ENCODE assay signal across 17 cellular contexts in genomic region chr12:49050507-49051372, GRCh38. TPM values are rescaled to one million over a fixed set of nuclear protein-coding genes. Genes with fewer than 3 reads are reported as not detected.
DNase-seq lines count a peak whose midpoint lies in the region; ATAC-seq, FAIRE-seq and TF ChIP-seq lines count a peak whose summit lies in the region.
"Had no signal": no experiment of that assay in that cellular context is flagged by ENCODE, and none has a peak within 500 bp of the region (broad histone marks: within the 10 kb centered on the region; RNA-seq: fewer than 3 reads in every experiment).

No MANE protein-coding gene starts in this region.

- 98% methylated on average over 12 of the region's 13 CpGs for WGBS in HepG2 (ENCODE audit: low lambda C conversion rate)
- WGBS in right lobe of liver (ENCODE audit: insufficient coverage, low coverage, low lambda C conversion rate, missing lambda C conversion rate): 84% methylated on average over 8 of the region's 13 CpGs
- no CpG with 5 or more reads among the region's 13 CpGs for WGBS in trophoblast cell (ENCODE audit: extremely low coverage, insufficient coverage, insufficient read length)

- TF ChIP-seq CTCF in HepG2 (CRISPR knock-in tag; IDR thresholded peaks at IDR 0.05): no peak
- no peak for TF ChIP-seq CTCF in right lobe of liver (IDR thresholded peaks at IDR 0.05)
- TF ChIP-seq CTCF in chondrocyte (IDR thresholded peaks at IDR 0.05): no peak

- peak overlapping the region; percentile 80 for H3K27ac Mint-ChIP-seq in chondrocyte (ENCODE audit: unreplicated experiment)

- no peak overlapping the region for H3K4me3 ChIP-seq in HepG2 (replicated peaks in 1 of 3; ENCODE audit: insufficient read depth in 1 of 3, low read depth in 2 of 3, low read length in 3 of 3)
- no peak overlapping the region for H3K4me3 ChIP-seq in right lobe of liver
- no peak overlapping the region for H3K4me3 ChIP-seq in trophoblast cell (ENCODE audit: low read depth, low read length)
- H3K4me3 ChIP-seq: SJSA1 had no signal

- no peak for FAIRE-seq in HepG2 (lab: Jason Lieb, UNC)

- peak overlapping the region; percentile 18 for H3K18ac ChIP-seq in trophoblast cell (ENCODE audit: low read length)

- no TSS peak for BruUV-seq in HepG2 (replicated peaks; lab: Mats Ljungman, UMichigan)

- peaks cover 56% of the 10 kb centered on the region for H3K36me3 Mint-ChIP-seq in chondrocyte (ENCODE audit: low read depth)

- TF ChIP-seq EP300 in HepG2 (IDR thresholded peaks at IDR 0.05; ENCODE audit: low read depth in 2 of 2, low read length in 2 of 2): no peak
- no peak for TF ChIP-seq EP300 in HepG2 (CRISPR knock-in tag; IDR thresholded peaks at IDR 0.05; ENCODE audit: borderline replicate concordance)

- H3K79me2 ChIP-seq in HepG2 (ENCODE audit: insufficient read depth, low read length) (peaks cover 12% of the 10 kb centered on the region), trophoblast cell (ENCODE audit: control insufficient read depth, insufficient read depth, low read length, poor library complexity) (peaks cover 2% of the 10 kb centered on the region)

- H2BK5ac ChIP-seq in trophoblast cell (ENCODE audit: low read depth, low read length, poor library complexity): no peak overlapping the region

- peaks cover 22% of the 10 kb centered on the region for H4K20me1 ChIP-seq in HepG2 (ENCODE audit: insufficient read depth, low read length)

- H4K8ac ChIP-seq in trophoblast cell (ENCODE audit: low read depth, low read length): no peak overlapping the region

- CTCF ChIA-PET in HepG2 (lab: Yijun Ruan, JAX; ENCODE audit: low intra/inter-chr PET ratio, low total read pairs): no interaction called here

- no peak overlapping the region for H2BK12ac ChIP-seq in trophoblast cell (ENCODE audit: low read length)

- H3K9me3 Mint-ChIP-seq in chondrocyte (ENCODE audit: low read depth): no peaks in the 10 kb centered on the region
- H3K9me3 Mint-ChIP-seq: CD4-positive, alpha-beta memory T cell had no signal

- H3K9me3 ChIP-seq in HepG2 (ENCODE audit: low read length) (no peaks in the 10 kb centered on the region), right lobe of liver (no peaks in the 10 kb centered on the region), trophoblast cell (ENCODE audit: insufficient read depth, low read depth, low read length) (no peaks in the 10 kb centered on the region)
- H3K9me3 ChIP-seq: SJSA1 had no signal

- peaks cover 72 to 98% of the 10 kb centered on the region in 2 experiments for H3K36me3 ChIP-seq in HepG2 (replicated peaks in 1 of 2; ENCODE audit: control insufficient read depth in 1 of 2, insufficient read depth in 2 of 2, low read length in 2 of 2)
- H3K36me3 ChIP-seq in right lobe of liver: peaks cover 13 to 84% (median 48%) of the 10 kb centered on the region in 4 donors
- H3K36me3 ChIP-seq in trophoblast cell (ENCODE audit: control insufficient read depth in 1 of 2, insufficient read depth in 2 of 2, low read length in 2 of 2): peaks cover 78 to 94% of the 10 kb centered on the region in 2 experiments

- H3K27me3 ChIP-seq in HepG2 (ENCODE audit: control insufficient read depth in 1 of 2, insufficient read depth in 2 of 2, low read length in 2 of 2) (no peaks in the 10 kb centered on the region), right lobe of liver (no peaks in the 10 kb centered on the region), trophoblast cell (ENCODE audit: insufficient read depth, low read length) (no peaks in the 10 kb centered on the region)
- H3K27me3 ChIP-seq: SJSA1 had no signal

- H3K4me1 Mint-ChIP-seq in chondrocyte (ENCODE audit: low read depth): peaks cover 26% of the 10 kb centered on the region

- POLR2A ChIA-PET in HepG2 (lab: Yijun Ruan, JAX): interaction anchor here (0.7 to 0.9 kb wide), 2 partner anchors 13 to 80 kb away, joined by 3 read pairs; no protein-coding TSS in a partner anchor

- H3K4ac ChIP-seq in trophoblast cell (ENCODE audit: low read depth, low read length): no peak overlapping the region

- TF ChIP-seq POLR2A in HepG2 (IDR thresholded peaks at IDR 0.05; ENCODE audit: insufficient read depth in 1 of 2, low read depth in 2 of 2, low read length in 2 of 2) (no peak), right lobe of liver (IDR thresholded peaks at IDR 0.05) (no peak)

- H3K79me1 ChIP-seq in trophoblast cell (ENCODE audit: low read length): no peaks in the 10 kb centered on the region

- no peak overlapping the region for H3K4me3 Mint-ChIP-seq in chondrocyte (ENCODE audit: unreplicated experiment)
- H3K4me3 Mint-ChIP-seq: CD4-positive, alpha-beta memory T cell had no signal

- H3K9ac ChIP-seq in HepG2 (ENCODE audit: insufficient read depth, low read depth, low read length) (no peak overlapping the region), trophoblast cell (ENCODE audit: low read length) (no peak overlapping the region)

- no peak for DNase-seq in HepG2 (ENCODE audit: low spot score)
- DNase-seq in right lobe of liver: no peak
- no peak for DNase-seq in chondrocyte (ENCODE audit: low spot score)
- DNase-seq in trophoblast cell: no peak
- no peak for DNase-seq in SW480 (ENCODE audit: low spot score)
- no peak for DNase-seq in NCI-H1105 (lab: John Stamatoyannopoulos, UW)
- DNase-seq in activated CD8-positive, alpha-beta memory T cell treated with anti-CD3 and anti-CD28 coated beads, Interleukin-2, amount 50 U/mL, for 48 hours: no peak
- DNase-seq: CD4-positive, alpha-beta memory T cell; H7; Karpas-422; NCI-H1436; NCI-H2029; NCI-H526 had no signal

- no peak overlapping the region for H3K23ac ChIP-seq in trophoblast cell (ENCODE audit: low read length)

- H3K4me1 ChIP-seq in HepG2 (ENCODE audit: insufficient read depth, low read length) (peaks cover 10% of the 10 kb centered on the region), right lobe of liver (peaks cover 0 to 11% (median 5%) of the 10 kb centered on the region in 4 donors), trophoblast cell (ENCODE audit: control insufficient read depth in 1 of 2, insufficient read depth in 2 of 2, low read length in 2 of 2) (no peaks in the 10 kb centered on the region)

- intact Hi-C loops in HepG2 (cut with micrococcal nuclease; ENCODE audit: unreplicated experiment): no loop called here
- intact Hi-C loops in right lobe of liver (cut with DNase I): no loop called here

- no peak overlapping the region for H3K27ac ChIP-seq in HepG2 (ENCODE audit: extremely low read length, insufficient read depth, low read length)
- H3K27ac ChIP-seq in right lobe of liver: no peak overlapping the region
- no peak overlapping the region for H3K27ac ChIP-seq in trophoblast cell (ENCODE audit: low read depth, low read length)

- no peak overlapping the region for H4K12ac ChIP-seq in trophoblast cell (ENCODE audit: low read depth, low read length)

- TF ChIP-seq RAD21 in HepG2 (CRISPR knock-in tag; IDR thresholded peaks at IDR 0.05): no peak

- no peak overlapping the region for H2BK120ac ChIP-seq in trophoblast cell (ENCODE audit: insufficient read depth, low read length, poor library complexity)

- H3K4me2 ChIP-seq in HepG2 (ENCODE audit: low read depth, low read length) (no peak overlapping the region), trophoblast cell (ENCODE audit: low read length) (no peak overlapping the region)

- no peak overlapping the region for H2AK5ac ChIP-seq in trophoblast cell (ENCODE audit: low read length)

- ATAC-seq in HepG2 (no peak), right lobe of liver (no peak)

- no peaks in the 10 kb centered on the region for H3K27me3 Mint-ChIP-seq in chondrocyte (ENCODE audit: low read depth)
- H3K27me3 Mint-ChIP-seq: CD4-positive, alpha-beta memory T cell had no signal

- H2AFZ ChIP-seq in HepG2 (ENCODE audit: low read length) (no peak overlapping the region), trophoblast cell (ENCODE audit: insufficient read depth, low read length, poor library complexity) (no peak overlapping the region)

- H3K14ac ChIP-seq in trophoblast cell (ENCODE audit: low read length): no peak overlapping the region

- no peak overlapping the region for H4K91ac ChIP-seq in trophoblast cell (ENCODE audit: low read depth, low read length)

- in situ Hi-C loops in HepG2 (cut with HindIII; ENCODE audit: extremely low pct_ligation_motif_present, low pct_unique_long_range_greater_than_20kb): no loop called here

RNA-seq across cellular contexts. Expression of gene KMT2D, which starts 9.9 kb away (rescaled TPM):
- total RNA-seq in HepG2 (2016; rRNA removed; fragmentation: Illumina TruSeq; extraction: Trizol): 10.4 and 25.7 TPM in 2 replicates
- total RNA-seq in HepG2 (2016; cell fraction: cytosol; rRNA removed; fragmentation: Illumina TruSeq; extraction: Trizol; ENCODE audit: low read depth): 3.8 and 5.1 TPM in 2 replicates
- 9.4 and 20.2 TPM in 2 replicates for total RNA-seq in HepG2 (2016; cell fraction: insoluble cytoplasmic fraction; rRNA removed; fragmentation: Illumina TruSeq; extraction: Trizol)
- total RNA-seq in HepG2 (2016; cell fraction: membrane; rRNA removed; fragmentation: Illumina TruSeq; extraction: Trizol): 7.5 and 9.1 TPM in 2 replicates
- 25.5 and 28.3 TPM in 2 replicates for total RNA-seq in HepG2 (2016; cell fraction: nucleus; rRNA removed; fragmentation: Illumina TruSeq; extraction: Trizol)
- 8.1 and 8.2 TPM in 2 replicates for polyA plus RNA-seq in HepG2 (2011; rRNA removed)
- polyA plus RNA-seq in HepG2 (2011; cell fraction: cytosol; rRNA removed): 5.0 and 6.5 TPM in 2 replicates
- polyA plus RNA-seq in HepG2 (2011; cell fraction: nucleus; rRNA removed): 41.1 and 48.4 TPM in 2 replicates
- polyA plus RNA-seq in HepG2 (2012): 20.0 and 20.6 TPM in 2 replicates
- polyA plus RNA-seq in HepG2 (2016; cell fraction: cytosol; fragmentation: Illumina TruSeq; extraction: Trizol; ENCODE audit: low read depth): 0.52 and 0.66 TPM in 2 replicates
- polyA plus RNA-seq in HepG2 (2016; cell fraction: insoluble cytoplasmic fraction; fragmentation: Illumina TruSeq; extraction: Trizol; ENCODE audit: low read depth): 18.4 and 23.1 TPM in 2 replicates
- polyA plus RNA-seq in HepG2 (2016; cell fraction: membrane; fragmentation: Illumina TruSeq; extraction: Trizol; ENCODE audit: low read depth): 1.3 and 2.4 TPM in 2 replicates
- polyA plus RNA-seq in HepG2 (2016; cell fraction: nucleus; fragmentation: Illumina TruSeq; extraction: Trizol; ENCODE audit: insufficient read depth, low read depth): 78.2 and 102 TPM in 2 replicates
- 12.2 and 28.0 TPM in 2 replicates for polyA minus RNA-seq in HepG2 (2011; rRNA and poly(A)+ RNA removed; ENCODE audit: low replicate concordance)
- polyA minus RNA-seq in HepG2 (2011; cell fraction: cytosol; rRNA and poly(A)+ RNA removed): 19.4 and 23.5 TPM in 2 replicates
- 32.2 and 33.3 TPM in 2 replicates for polyA minus RNA-seq in HepG2 (2011; cell fraction: nucleus; rRNA and poly(A)+ RNA removed)
- total RNA-seq in right lobe of liver: 10 to 100 TPM; 28.6 to 35.4 (median 33.3) TPM
- total RNA-seq in chondrocyte: 65.4 to 73.8 TPM (median 70.7 TPM) in 3 replicates
- 21.1 and 21.8 TPM in 2 replicates for polyA plus RNA-seq in trophoblast cell (2013)

RNA-seq across cellular contexts. Expression of gene RHEBL1, which starts 19.0 kb away (rescaled TPM):
- total RNA-seq in HepG2 (2016; rRNA removed; fragmentation: Illumina TruSeq; extraction: Trizol): 1.4 and 1.6 TPM in 2 replicates
- total RNA-seq in HepG2 (2016; cell fraction: cytosol; rRNA removed; fragmentation: Illumina TruSeq; extraction: Trizol; ENCODE audit: low read depth): 0.71 and 0.79 TPM in 2 replicates
- 1.5 and 1.9 TPM in 2 replicates for total RNA-seq in HepG2 (2016; cell fraction: insoluble cytoplasmic fraction; rRNA removed; fragmentation: Illumina TruSeq; extraction: Trizol)
- total RNA-seq in HepG2 (2016; cell fraction: membrane; rRNA removed; fragmentation: Illumina TruSeq; extraction: Trizol): 0.62 and 1.0 TPM in 2 replicates
- 0.75 and 1.0 TPM in 2 replicates for total RNA-seq in HepG2 (2016; cell fraction: nucleus; rRNA removed; fragmentation: Illumina TruSeq; extraction: Trizol)
- 2.5 and 2.9 TPM in 2 replicates for polyA plus RNA-seq in HepG2 (2011; rRNA removed)
- 2.7 and 2.8 TPM in 2 replicates for polyA plus RNA-seq in HepG2 (2011; cell fraction: cytosol; rRNA removed)
- 2.0 and 2.7 TPM in 2 replicates for polyA plus RNA-seq in HepG2 (2011; cell fraction: nucleus; rRNA removed)
- 2.3 and 3.2 TPM in 2 replicates for polyA plus RNA-seq in HepG2 (2012)
- 0.21 and 0.42 TPM in 2 replicates for polyA plus RNA-seq in HepG2 (2016; cell fraction: cytosol; fragmentation: Illumina TruSeq; extraction: Trizol; ENCODE audit: low read depth)
- polyA plus RNA-seq in HepG2 (2016; cell fraction: insoluble cytoplasmic fraction; fragmentation: Illumina TruSeq; extraction: Trizol; ENCODE audit: low read depth): 1.2 and 1.3 TPM in 2 replicates
- polyA plus RNA-seq in HepG2 (2016; cell fraction: membrane; fragmentation: Illumina TruSeq; extraction: Trizol; ENCODE audit: low read depth): 0.52 and 0.79 TPM in 2 replicates
- polyA plus RNA-seq in HepG2 (2016; cell fraction: nucleus; fragmentation: Illumina TruSeq; extraction: Trizol; ENCODE audit: insufficient read depth, low read depth): 1.3 and 1.8 TPM in 2 replicates
- 4.3 TPM in 2 replicates for polyA minus RNA-seq in HepG2 (2011; rRNA and poly(A)+ RNA removed; ENCODE audit: low replicate concordance)
- polyA minus RNA-seq in HepG2 (2011; cell fraction: cytosol; rRNA and poly(A)+ RNA removed): 0.88 and 0.89 TPM in 2 replicates
- polyA minus RNA-seq in HepG2 (2011; cell fraction: nucleus; rRNA and poly(A)+ RNA removed): 0.62 and 0.90 TPM in 2 replicates
- under 1 TPM in 5 of 6 experiments, not detected in 1; 0.17 to 0.60 (median 0.43) TPM for total RNA-seq in right lobe of liver
- 0.64 to 0.95 TPM in 2 of 3 replicates, not detected in the other for total RNA-seq in chondrocyte
- polyA plus RNA-seq in trophoblast cell (2013): 0.89 and 1.0 TPM in 2 replicates

RNA-seq across cellular contexts. Expression of gene PRKAG1, which starts 32.2 kb away (rescaled TPM):
- total RNA-seq in HepG2 (2016; rRNA removed; fragmentation: Illumina TruSeq; extraction: Trizol) (32.8 and 37.6 TPM in 2 replicates), right lobe of liver (10 to 100 TPM; 24.8 to 36.2 (median 30.1) TPM), chondrocyte (61.5 to 77.1 TPM (median 61.7 TPM) in 3 replicates)
- total RNA-seq in HepG2 (2016; cell fraction: cytosol; rRNA removed; fragmentation: Illumina TruSeq; extraction: Trizol; ENCODE audit: low read depth): 9.1 and 11.2 TPM in 2 replicates
- total RNA-seq in HepG2 (2016; cell fraction: insoluble cytoplasmic fraction; rRNA removed; fragmentation: Illumina TruSeq; extraction: Trizol): 30.6 and 39.9 TPM in 2 replicates
- 19.3 and 21.1 TPM in 2 replicates for total RNA-seq in HepG2 (2016; cell fraction: membrane; rRNA removed; fragmentation: Illumina TruSeq; extraction: Trizol)
- 16.7 and 19.6 TPM in 2 replicates for total RNA-seq in HepG2 (2016; cell fraction: nucleus; rRNA removed; fragmentation: Illumina TruSeq; extraction: Trizol)
- polyA plus RNA-seq in HepG2 (2011; rRNA removed): 21.2 and 26.1 TPM in 2 replicates
- polyA plus RNA-seq in HepG2 (2011; cell fraction: cytosol; rRNA removed): 18.5 and 26.3 TPM in 2 replicates
- polyA plus RNA-seq in HepG2 (2011; cell fraction: nucleus; rRNA removed): 8.8 and 11.6 TPM in 2 replicates
- polyA plus RNA-seq in HepG2 (2012): 20.2 and 21.7 TPM in 2 replicates
- 7.6 and 8.8 TPM in 2 replicates for polyA plus RNA-seq in HepG2 (2016; cell fraction: cytosol; fragmentation: Illumina TruSeq; extraction: Trizol; ENCODE audit: low read depth)
- 38.7 and 40.2 TPM in 2 replicates for polyA plus RNA-seq in HepG2 (2016; cell fraction: insoluble cytoplasmic fraction; fragmentation: Illumina TruSeq; extraction: Trizol; ENCODE audit: low read depth)
- 14.5 and 16.2 TPM in 2 replicates for polyA plus RNA-seq in HepG2 (2016; cell fraction: membrane; fragmentation: Illumina TruSeq; extraction: Trizol; ENCODE audit: low read depth)
- polyA plus RNA-seq in HepG2 (2016; cell fraction: nucleus; fragmentation: Illumina TruSeq; extraction: Trizol; ENCODE audit: insufficient read depth, low read depth): 24.6 and 24.9 TPM in 2 replicates
- 11.5 and 73.4 TPM in 2 replicates for polyA minus RNA-seq in HepG2 (2011; rRNA and poly(A)+ RNA removed; ENCODE audit: low replicate concordance)
- polyA minus RNA-seq in HepG2 (2011; cell fraction: cytosol; rRNA and poly(A)+ RNA removed): 7.8 and 9.5 TPM in 2 replicates
- 11.6 TPM in 2 replicates for polyA minus RNA-seq in HepG2 (2011; cell fraction: nucleus; rRNA and poly(A)+ RNA removed)
- 44.8 and 45.0 TPM in 2 replicates for polyA plus RNA-seq in trophoblast cell (2013)

RNA-seq across cellular contexts. Expression of gene DHH, which starts 43.9 kb away (rescaled TPM):
- total RNA-seq in HepG2 (2016; rRNA removed; fragmentation: Illumina TruSeq; extraction: Trizol) (not detected in 2 replicates), right lobe of liver (under 1 TPM in 3 of 6 experiments, not detected in 3; 0.04 to 0.13 (median 0.07) TPM), chondrocyte (0.07 TPM in 1 of 3 replicates, not detected in the others)
- total RNA-seq in HepG2 (2016; cell fraction: cytosol; rRNA removed; fragmentation: Illumina TruSeq; extraction: Trizol; ENCODE audit: low read depth): not detected in 2 replicates
- not detected in 2 replicates for total RNA-seq in HepG2 (2016; cell fraction: insoluble cytoplasmic fraction; rRNA removed; fragmentation: Illumina TruSeq; extraction: Trizol)
- total RNA-seq in HepG2 (2016; cell fraction: membrane; rRNA removed; fragmentation: Illumina TruSeq; extraction: Trizol): not detected in 2 replicates
- not detected in 2 replicates for total RNA-seq in HepG2 (2016; cell fraction: nucleus; rRNA removed; fragmentation: Illumina TruSeq; extraction: Trizol)
- not detected in 2 replicates for polyA plus RNA-seq in HepG2 (2011; rRNA removed)
- polyA plus RNA-seq in HepG2 (2011; cell fraction: cytosol; rRNA removed): not detected in 2 replicates
- 0.03 and 0.10 TPM in 2 replicates for polyA plus RNA-seq in HepG2 (2011; cell fraction: nucleus; rRNA removed)
- polyA plus RNA-seq in HepG2 (2012): not detected in 2 replicates
- not detected in 2 replicates for polyA plus RNA-seq in HepG2 (2016; cell fraction: cytosol; fragmentation: Illumina TruSeq; extraction: Trizol; ENCODE audit: low read depth)
- not detected in 2 replicates for polyA plus RNA-seq in HepG2 (2016; cell fraction: insoluble cytoplasmic fraction; fragmentation: Illumina TruSeq; extraction: Trizol; ENCODE audit: low read depth)
- not detected in 2 replicates for polyA plus RNA-seq in HepG2 (2016; cell fraction: membrane; fragmentation: Illumina TruSeq; extraction: Trizol; ENCODE audit: low read depth)
- not detected in 2 replicates for polyA plus RNA-seq in HepG2 (2016; cell fraction: nucleus; fragmentation: Illumina TruSeq; extraction: Trizol; ENCODE audit: insufficient read depth, low read depth)
- polyA minus RNA-seq in HepG2 (2011; rRNA and poly(A)+ RNA removed; ENCODE audit: low replicate concordance): 0.07 TPM in 1 of 2 replicates, not detected in the other
- not detected in 2 replicates for polyA minus RNA-seq in HepG2 (2011; cell fraction: cytosol; rRNA and poly(A)+ RNA removed)
- polyA minus RNA-seq in HepG2 (2011; cell fraction: nucleus; rRNA and poly(A)+ RNA removed): 0.12 TPM in 1 of 2 replicates, not detected in the other
- polyA plus RNA-seq in trophoblast cell (2013): 0.11 and 0.12 TPM in 2 replicates
- total RNA-seq: A172, H7, MCF 10A, SJSA1 had no signal
- polyA plus RNA-seq: BJ; CD4-positive, alpha-beta memory T cell had no signal

RNA-seq across cellular contexts. Expression of gene DDN, which starts 51.6 kb away (rescaled TPM):
- total RNA-seq in HepG2 (2016; rRNA removed; fragmentation: Illumina TruSeq; extraction: Trizol) (0.51 and 0.53 TPM in 2 replicates), right lobe of liver (under 1 TPM in 2 of 6 experiments, not detected in 4; 0.18 to 0.19 TPM), chondrocyte (0.10 to 0.74 TPM (median 0.72 TPM) in 3 replicates)
- total RNA-seq in HepG2 (2016; cell fraction: cytosol; rRNA removed; fragmentation: Illumina TruSeq; extraction: Trizol; ENCODE audit: low read depth): 0.20 TPM in 1 of 2 replicates, not detected in the other
- total RNA-seq in HepG2 (2016; cell fraction: insoluble cytoplasmic fraction; rRNA removed; fragmentation: Illumina TruSeq; extraction: Trizol): 0.43 and 0.54 TPM in 2 replicates
- 0.46 and 0.52 TPM in 2 replicates for total RNA-seq in HepG2 (2016; cell fraction: membrane; rRNA removed; fragmentation: Illumina TruSeq; extraction: Trizol)
- 0.34 and 0.62 TPM in 2 replicates for total RNA-seq in HepG2 (2016; cell fraction: nucleus; rRNA removed; fragmentation: Illumina TruSeq; extraction: Trizol)
- polyA plus RNA-seq in HepG2 (2011; rRNA removed): 0.24 and 0.33 TPM in 2 replicates
- polyA plus RNA-seq in HepG2 (2011; cell fraction: cytosol; rRNA removed): 0.21 and 0.34 TPM in 2 replicates
- 0.47 and 0.83 TPM in 2 replicates for polyA plus RNA-seq in HepG2 (2011; cell fraction: nucleus; rRNA removed)
- polyA plus RNA-seq in HepG2 (2012): 0.48 and 0.69 TPM in 2 replicates
- polyA plus RNA-seq in HepG2 (2016; cell fraction: cytosol; fragmentation: Illumina TruSeq; extraction: Trizol; ENCODE audit: low read depth): 0.20 and 0.28 TPM in 2 replicates
- 0.58 and 0.73 TPM in 2 replicates for polyA plus RNA-seq in HepG2 (2016; cell fraction: insoluble cytoplasmic fraction; fragmentation: Illumina TruSeq; extraction: Trizol; ENCODE audit: low read depth)
- 0.48 and 0.58 TPM in 2 replicates for polyA plus RNA-seq in HepG2 (2016; cell fraction: membrane; fragmentation: Illumina TruSeq; extraction: Trizol; ENCODE audit: low read depth)
- polyA plus RNA-seq in HepG2 (2016; cell fraction: nucleus; fragmentation: Illumina TruSeq; extraction: Trizol; ENCODE audit: insufficient read depth, low read depth): 1.2 and 1.3 TPM in 2 replicates
- polyA minus RNA-seq in HepG2 (2011; rRNA and poly(A)+ RNA removed; ENCODE audit: low replicate concordance): 0.46 and 5.3 TPM in 2 replicates
- 0.44 and 0.49 TPM in 2 replicates for polyA minus RNA-seq in HepG2 (2011; cell fraction: cytosol; rRNA and poly(A)+ RNA removed)
- polyA minus RNA-seq in HepG2 (2011; cell fraction: nucleus; rRNA and poly(A)+ RNA removed): 0.25 and 0.39 TPM in 2 replicates
- 0.12 and 0.18 TPM in 2 replicates for polyA plus RNA-seq in trophoblast cell (2013)
- total RNA-seq: CD4-positive, alpha-beta memory T cell had no signal
- polyA plus RNA-seq: CD4-positive, alpha-beta memory T cell had no signal
